8 cellular contexts compared by ENCODE assay signal in genomic region chr4:119314356-119314755, GRCh38. TPM values are rescaled to one million over a fixed set of nuclear protein-coding genes. Genes with fewer than 3 reads are reported as not detected.
DNase-seq lines count a peak whose midpoint lies in the region; ATAC-seq and TF ChIP-seq lines count a peak whose summit lies in the region.

No MANE protein-coding gene starts in this region.

- ATAC-seq in HG03045 (IDR thresholded peaks at IDR 0.05; ENCODE audit: unreplicated experiment) (peak; percentile 66), body of pancreas (peak; percentile 35), left colon (peak; percentile 87)

- no peaks in the 10 kb centered on the region for H3K36me3 ChIP-seq in GM06990 (ENCODE audit: control insufficient read depth, insufficient read depth, low read length)
- H3K36me3 ChIP-seq in body of pancreas (replicated peaks in 1 of 2; ENCODE audit: insufficient read depth in 1 of 2, low read depth in 2 of 2), result no peaks in the 10 kb centered on the region

- peak; percentile 22 for DNase-seq in AG08396 (ENCODE audit: low spot score)
- DNase-seq in GM06990 (ENCODE audit: extremely low read depth, insufficient read length), result no peak
- peak; percentile 60 to 78 for DNase-seq in NCI-H526 (lab: John Stamatoyannopoulos, UW)
- peak in 1 of 4 donors; percentile 25 for DNase-seq in body of pancreas
- no peak for DNase-seq in left colon
- DNase-seq in activated CD4-positive, alpha-beta memory T cell treated with anti-CD3 and anti-CD28 coated beads for 36 hours, result no peak
- no peak for DNase-seq in OCI-M2 (lab: John Stamatoyannopoulos, UW; ENCODE audit: unreplicated experiment)

- WGBS in body of pancreas, 2 donors, result 11 to 16% methylated on average over 4 of the region's 4 CpGs

- no peaks in the 10 kb centered on the region for H3K4me1 Mint-ChIP-seq in activated CD4-positive, alpha-beta memory T cell treated with anti-CD3 and anti-CD28 coated beads for 36 hours (ENCODE audit: low read depth)

- H3K27me3 ChIP-seq in GM06990 (replicated peaks; ENCODE audit: control insufficient read depth, insufficient read depth, low read length) (no peaks in the 10 kb centered on the region; the same call in 1 of the 2 replicates), body of pancreas (no peaks in the 10 kb centered on the region)

- H3K27ac ChIP-seq in body of pancreas, result no peak overlapping the region

- H3K9me3 ChIP-seq in body of pancreas, result no peaks in the 10 kb centered on the region

- H3K27ac Mint-ChIP-seq in activated CD4-positive, alpha-beta memory T cell treated with anti-CD3 and anti-CD28 coated beads for 36 hours, result no peak overlapping the region

- H3K4me3 ChIP-seq in GM06990 (replicated peaks; ENCODE audit: low read depth, low read length) (no peak overlapping the region), body of pancreas (no peak overlapping the region)

- H3K4me3 Mint-ChIP-seq in activated CD4-positive, alpha-beta memory T cell treated with anti-CD3 and anti-CD28 coated beads for 36 hours, result no peak overlapping the region

- H3K36me3 Mint-ChIP-seq in activated CD4-positive, alpha-beta memory T cell treated with anti-CD3 and anti-CD28 coated beads for 36 hours, result no peaks in the 10 kb centered on the region

- POLR2A ChIA-PET in activated CD4-positive, alpha-beta memory T cell treated with anti-CD3 and anti-CD28 coated beads for 36 hours (lab: Charles Lee), result no interaction called here

- CTCF ChIA-PET in activated CD4-positive, alpha-beta memory T cell treated with anti-CD3 and anti-CD28 coated beads for 36 hours (lab: Charles Lee), result interaction anchor here (0.9 kb wide), 1 partner anchor 272 kb away, joined by 3 read pairs; no protein-coding TSS in a partner anchor

- intact Hi-C loops in body of pancreas (cut with DNase I) (no loop called here), left colon (cut with DNase I, micrococcal nuclease) (no loop called here)
- intact Hi-C loops in activated CD4-positive, alpha-beta memory T cell treated with anti-CD3 and anti-CD28 coated beads for 36 hours (cut with micrococcal nuclease), result loop anchor here (1.0 to 10.0 kb wide), 3 partner anchors 60 to 738 kb away; no protein-coding TSS in a partner anchor

- H3K9me3 Mint-ChIP-seq in activated CD4-positive, alpha-beta memory T cell treated with anti-CD3 and anti-CD28 coated beads for 36 hours, result no peaks in the 10 kb centered on the region

- TF ChIP-seq CTCF in GM06990 (IDR thresholded peaks at IDR 0.05; ENCODE audit: insufficient read depth, low read length, poor library complexity, severe bottlenecking) (peak; percentile 41), body of pancreas (IDR thresholded peaks at IDR 0.05) (peak in 5 of 7 experiments; percentile 16 to 38 (median 27))

- TF ChIP-seq POLR2A in body of pancreas (IDR thresholded peaks at IDR 0.05), result no peak

- H3K27me3 Mint-ChIP-seq in activated CD4-positive, alpha-beta memory T cell treated with anti-CD3 and anti-CD28 coated beads for 36 hours, result peaks cover 6% of the 10 kb centered on the region

- no peaks in the 10 kb centered on the region for H3K4me1 ChIP-seq in body of pancreas

RNA-seq across cellular contexts. Expression of gene FABP2, which starts 7.6 kb away (rescaled TPM):
- not detected for total RNA-seq in body of pancreas
- total RNA-seq in left colon, result 100 to 1,000 TPM; 102 to 104 TPM
- total RNA-seq in activated CD4-positive, alpha-beta memory T cell treated with anti-CD3 and anti-CD28 coated beads for 36 hours, result not detected

Comparison
In these comparisons a context has a peak if more than half of its experiments do, and no peak if none do; other contexts are left out.
1. DNase-seq: peak in AG08396 (single experiment) and NCI-H526 (2 of 2); none in GM06990 (single experiment), left colon (0 of 2), activated CD4-positive, alpha-beta memory T cell treated with anti-CD3 and anti-CD28 coated beads for 36 hours (single experiment) and OCI-M2 (single experiment).
2. ATAC-seq: peak in every context shown above with its lines; median percentile 87 in left colon; 66 in HG03045; 35 in body of pancreas.
3. RNA of gene FABP2, which starts 7.6 kb away (total RNA-seq): 102 to 104 TPM in left colon; not detected in body of pancreas and not detected in activated CD4-positive, alpha-beta memory T cell treated with anti-CD3 and anti-CD28 coated beads for 36 hours; every median in the first group is over 100 times any median in the second.